19 cellular contexts compared by ENCODE assay signal in the genomic region with DNA sequence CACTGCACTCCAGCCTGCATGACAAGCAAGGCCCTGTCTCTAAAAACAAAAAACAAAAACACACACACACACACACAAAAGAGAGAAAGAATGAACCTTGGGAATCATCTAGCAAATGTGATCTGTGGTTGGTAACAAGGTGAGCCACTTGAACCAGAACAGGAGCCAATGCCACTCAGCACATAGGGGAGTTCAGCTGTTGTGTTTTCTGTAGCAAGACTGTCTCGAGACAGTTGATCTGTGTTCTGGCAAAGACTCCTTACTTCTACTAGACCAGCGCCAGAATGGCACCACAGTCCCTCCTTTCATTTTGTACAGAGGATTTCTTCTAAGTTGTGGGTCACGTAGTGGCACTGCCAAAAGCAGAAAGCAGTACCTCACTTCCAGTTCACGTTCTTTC. TPM values are rescaled to one million over a fixed set of nuclear protein-coding genes. Genes with fewer than 3 reads are reported as not detected.
DNase-seq lines count a peak whose midpoint lies in the region; ATAC-seq and TF ChIP-seq lines count a peak whose summit lies in the region.
"Had no signal": no experiment of that assay in that cellular context is flagged by ENCODE, and none has a peak within 500 bp of the region (broad histone marks: within the 10 kb centered on the region; RNA-seq: fewer than 3 reads in every experiment).

No MANE protein-coding gene starts in this region.

- POLR2A ChIA-PET in activated CD8-positive, alpha-beta T cell treated with anti-CD3 and anti-CD28 coated beads, Interleukin-2, amount 10 ng/mL, durations not matched to agents 7 days and 5 days (lab: Charles Lee): no interaction called here
- POLR2A ChIA-PET in activated CD8-positive, alpha-beta T cell treated with anti-CD3 and anti-CD28 coated beads for 36 hours (lab: Charles Lee): no interaction called here

- H3K36me3 ChIP-seq in endodermal cell (ENCODE audit: control insufficient read depth, insufficient read depth, low read length): no peaks in the 10 kb centered on the region
- peaks cover 0 to 4% of the 10 kb centered on the region in 2 donors for H3K36me3 ChIP-seq in gastrocnemius medialis
- no peaks in the 10 kb centered on the region for H3K36me3 ChIP-seq in MG63
- no peaks in the 10 kb centered on the region for H3K36me3 ChIP-seq in uterus

- H3K27me3 ChIP-seq in endodermal cell (ENCODE audit: control insufficient read depth, insufficient read depth, low read length, poor library complexity, severe bottlenecking) (no peaks in the 10 kb centered on the region), gastrocnemius medialis (no peaks in the 10 kb centered on the region), MG63 (no peaks in the 10 kb centered on the region), uterus (no peaks in the 10 kb centered on the region)

- no peak overlapping the region for H3K4me3 ChIP-seq in endodermal cell (ENCODE audit: low read length)
- no peak overlapping the region for H3K4me3 ChIP-seq in gastrocnemius medialis
- no peak overlapping the region for H3K4me3 ChIP-seq in MG63
- no peak overlapping the region for H3K4me3 ChIP-seq in uterus
- H3K4me3 ChIP-seq: A549, GM23338 had no signal

- in situ Hi-C loops in gastrocnemius medialis (cut with MboI; ENCODE audit: low sequenced_read_pairs in 4 of 4): no loop called here

- H3K9me3 ChIP-seq in endodermal cell (ENCODE audit: control insufficient read depth, low read length) (no peaks in the 10 kb centered on the region), gastrocnemius medialis (no peaks in the 10 kb centered on the region), MG63 (no peaks in the 10 kb centered on the region), uterus (no peaks in the 10 kb centered on the region)
- H3K9me3 ChIP-seq: A549, Caco-2 had no signal

- no peak for ATAC-seq in activated CD8-positive, alpha-beta T cell treated with anti-CD3 and anti-CD28 coated beads, Interleukin-2, amount 10 ng/mL, durations not matched to agents 7 days and 5 days
- ATAC-seq in activated CD8-positive, alpha-beta T cell treated with anti-CD3 and anti-CD28 coated beads for 36 hours: no peak
- peak; percentile 89 to 91 for ATAC-seq in gastrocnemius medialis
- ATAC-seq: A549, GM23338 had no signal

- H3K4me3 Mint-ChIP-seq in activated CD8-positive, alpha-beta T cell treated with anti-CD3 and anti-CD28 coated beads, Interleukin-2, amount 10 ng/mL, durations not matched to agents 7 days and 5 days: no peak overlapping the region
- no peak overlapping the region for H3K4me3 Mint-ChIP-seq in activated CD8-positive, alpha-beta T cell treated with anti-CD3 and anti-CD28 coated beads for 36 hours
- no peak overlapping the region for H3K4me3 Mint-ChIP-seq in endodermal cell
- H3K4me3 Mint-ChIP-seq: CD4-positive, alpha-beta T cell; GM23338; HFFc6 had no signal

- no peaks in the 10 kb centered on the region for H3K9me3 Mint-ChIP-seq in activated CD8-positive, alpha-beta T cell treated with anti-CD3 and anti-CD28 coated beads, Interleukin-2, amount 10 ng/mL, durations not matched to agents 7 days and 5 days (ENCODE audit: insufficient read depth)
- no peaks in the 10 kb centered on the region for H3K9me3 Mint-ChIP-seq in activated CD8-positive, alpha-beta T cell treated with anti-CD3 and anti-CD28 coated beads for 36 hours
- no peaks in the 10 kb centered on the region for H3K9me3 Mint-ChIP-seq in endodermal cell
- H3K9me3 Mint-ChIP-seq: CD4-positive, alpha-beta T cell; GM23338; HFFc6 had no signal

- H3K4me1 Mint-ChIP-seq in activated CD8-positive, alpha-beta T cell treated with anti-CD3 and anti-CD28 coated beads, Interleukin-2, amount 10 ng/mL, durations not matched to agents 7 days and 5 days (ENCODE audit: low read depth): peaks cover 9% of the 10 kb centered on the region
- H3K4me1 Mint-ChIP-seq in activated CD8-positive, alpha-beta T cell treated with anti-CD3 and anti-CD28 coated beads for 36 hours (ENCODE audit: low read depth): peaks cover 4% of the 10 kb centered on the region
- H3K4me1 Mint-ChIP-seq in endodermal cell: no peaks in the 10 kb centered on the region
- H3K4me1 Mint-ChIP-seq: GM23338 had no signal

- H3K27ac Mint-ChIP-seq in activated CD8-positive, alpha-beta T cell treated with anti-CD3 and anti-CD28 coated beads, Interleukin-2, amount 10 ng/mL, durations not matched to agents 7 days and 5 days: peak overlapping the region; percentile 17
- H3K27ac Mint-ChIP-seq in activated CD8-positive, alpha-beta T cell treated with anti-CD3 and anti-CD28 coated beads for 36 hours: no peak overlapping the region
- H3K27ac Mint-ChIP-seq in endodermal cell: no peak overlapping the region
- H3K27ac Mint-ChIP-seq: CD4-positive, alpha-beta T cell; GM23338; HFFc6 had no signal

- no peak overlapping the region for H3K9ac ChIP-seq in endodermal cell (ENCODE audit: extremely low read depth, low read length, poor library complexity, severe bottlenecking)

- 89 to 93% methylated on average over 4 of the region's 4 CpGs for WGBS in endodermal cell (ENCODE audit: insufficient coverage in 1 of 2, insufficient read length in 1 of 2), 2 experiments

- DNase-seq in activated CD8-positive, alpha-beta T cell treated with anti-CD3 and anti-CD28 coated beads, Interleukin-2, amount 10 ng/mL, durations not matched to agents 7 days and 5 days: no peak
- DNase-seq in activated CD8-positive, alpha-beta T cell treated with anti-CD3 and anti-CD28 coated beads for 36 hours: no peak
- no peak for DNase-seq in endodermal cell
- DNase-seq in gastrocnemius medialis: peak; percentile 37 to 67
- no peak for DNase-seq in MG63
- no peak for DNase-seq in activated effector memory CD4-positive, alpha-beta T cell treated with Interleukin-2 at 50 U/mL for 16 hours
- DNase-seq in uterus: no peak
- DNase-seq: AML-193; Caco-2; CD4-positive, alpha-beta T cell; HCEC 1CT; HFFc6 had no signal

- intact Hi-C loops in activated CD8-positive, alpha-beta T cell treated with anti-CD3 and anti-CD28 coated beads for 36 hours (cut with micrococcal nuclease): no loop called here
- intact Hi-C loops in gastrocnemius medialis (cut with DNase I; ENCODE audit: low total_unique reads) (no loop called here), uterus (cut with DNase I; ENCODE audit: low total_unique reads) (no loop called here)

- no peak for TF ChIP-seq CTCF in activated CD8-positive, alpha-beta T cell treated with anti-CD3 and anti-CD28 coated beads for 36 hours (IDR thresholded peaks at IDR 0.05)
- no peak for TF ChIP-seq CTCF in endodermal cell (conservative IDR thresholded peaks at IDR 0.05)
- TF ChIP-seq CTCF in gastrocnemius medialis (IDR thresholded peaks at IDR 0.05 in 4 of 5, conservative IDR thresholded peaks at IDR 0.05 in 1 of 5): no peak
- no peak for TF ChIP-seq CTCF in uterus (IDR thresholded peaks at IDR 0.05)

- CTCF ChIA-PET in activated CD8-positive, alpha-beta T cell treated with anti-CD3 and anti-CD28 coated beads, Interleukin-2, amount 10 ng/mL, durations not matched to agents 7 days and 5 days (lab: Charles Lee): no interaction called here
- CTCF ChIA-PET in activated CD8-positive, alpha-beta T cell treated with anti-CD3 and anti-CD28 coated beads for 36 hours (lab: Charles Lee): no interaction called here

- H3K4me1 ChIP-seq in endodermal cell (ENCODE audit: control insufficient read depth, insufficient read depth, low read length) (no peaks in the 10 kb centered on the region), gastrocnemius medialis (no peaks in the 10 kb centered on the region), uterus (no peaks in the 10 kb centered on the region)
- H3K4me1 ChIP-seq: A549, Caco-2 had no signal

- H3K36me3 Mint-ChIP-seq in activated CD8-positive, alpha-beta T cell treated with anti-CD3 and anti-CD28 coated beads, Interleukin-2, amount 10 ng/mL, durations not matched to agents 7 days and 5 days (ENCODE audit: low read depth): no peaks in the 10 kb centered on the region
- no peaks in the 10 kb centered on the region for H3K36me3 Mint-ChIP-seq in activated CD8-positive, alpha-beta T cell treated with anti-CD3 and anti-CD28 coated beads for 36 hours (ENCODE audit: low read depth)
- no peaks in the 10 kb centered on the region for H3K36me3 Mint-ChIP-seq in endodermal cell (ENCODE audit: low read depth)

- H3K27me3 Mint-ChIP-seq in activated CD8-positive, alpha-beta T cell treated with anti-CD3 and anti-CD28 coated beads, Interleukin-2, amount 10 ng/mL, durations not matched to agents 7 days and 5 days (ENCODE audit: low read depth): no peaks in the 10 kb centered on the region
- H3K27me3 Mint-ChIP-seq in activated CD8-positive, alpha-beta T cell treated with anti-CD3 and anti-CD28 coated beads for 36 hours: no peaks in the 10 kb centered on the region
- no peaks in the 10 kb centered on the region for H3K27me3 Mint-ChIP-seq in endodermal cell (ENCODE audit: insufficient read depth)
- H3K27me3 Mint-ChIP-seq: CD4-positive, alpha-beta T cell had no signal

- TF ChIP-seq POLR2A in gastrocnemius medialis (IDR thresholded peaks at IDR 0.05) (no peak), uterus (IDR thresholded peaks at IDR 0.05) (no peak)

- H3K27ac ChIP-seq in endodermal cell (ENCODE audit: low read depth, low read length) (peak overlapping the region; percentile 17), gastrocnemius medialis (peak overlapping the region; percentile 72 to 82 (median 72)), uterus (no peak overlapping the region)
- H3K27ac ChIP-seq: 22Rv1, A549, C4-2B, HL-60 had no signal

RNA-seq across cellular contexts. Expression of a gene that starts 20.7 kb away (rescaled TPM):
- total RNA-seq in activated CD8-positive, alpha-beta T cell treated with anti-CD3 and anti-CD28 coated beads, Interleukin-2, amount 10 ng/mL, durations not matched to agents 7 days and 5 days: 1 to 10 TPM; 1.8 to 2.1 TPM
- total RNA-seq in activated CD8-positive, alpha-beta T cell treated with anti-CD3 and anti-CD28 coated beads for 36 hours: 1 to 10 TPM; 2.1 to 2.5 TPM
- total RNA-seq in endodermal cell: 1 to 10 TPM; 4.7 to 7.7 TPM
- 2.2 TPM for polyA plus RNA-seq in endodermal cell (2013, experiment 1 of 2)
- polyA plus RNA-seq in endodermal cell (2013, experiment 2 of 2): 3.7 TPM
- total RNA-seq in gastrocnemius medialis: 100 to 1,000 TPM; 380 to 909 (median 764) TPM
- total RNA-seq in MG63 (2014; rRNA removed; shearing (Covaris generic); ENCODE audit: low replicate concordance): 0.10 TPM in 1 of 2 replicates, not detected in the other
- 1 to 10 TPM in 1 of 4 donors, not detected in 3; 1.6 TPM for total RNA-seq in uterus
- total RNA-seq: HT1080 had no signal

RNA-seq across cellular contexts. Expression of a gene that starts 26.1 kb away (rescaled TPM):
- 10 to 100 TPM; 22.5 to 23.2 TPM for total RNA-seq in activated CD8-positive, alpha-beta T cell treated with anti-CD3 and anti-CD28 coated beads, Interleukin-2, amount 10 ng/mL, durations not matched to agents 7 days and 5 days
- 10 to 100 TPM; 13.1 to 14.0 TPM for total RNA-seq in activated CD8-positive, alpha-beta T cell treated with anti-CD3 and anti-CD28 coated beads for 36 hours
- total RNA-seq in endodermal cell (10 to 100 TPM; 16.1 to 19.2 TPM), gastrocnemius medialis (10 to 100 TPM in 1 of 4 donors, 1 to 10 TPM in 3; 2.9 to 13.9 (median 6.4) TPM), uterus (10 to 100 TPM in 2 of 4 donors, 1 to 10 TPM in 2; 4.9 to 41.1 (median 9.3) TPM)
- polyA plus RNA-seq in endodermal cell (2013, experiment 1 of 2): 7.8 TPM
- 6.0 TPM for polyA plus RNA-seq in endodermal cell (2013, experiment 2 of 2)
- total RNA-seq in MG63 (2014; rRNA removed; shearing (Covaris generic); ENCODE audit: low replicate concordance): 75.5 and 86.2 TPM in 2 replicates

RNA-seq across cellular contexts. Expression of a gene that starts 32.8 kb away (rescaled TPM):
- under 1 TPM; 0.52 to 0.68 TPM for total RNA-seq in activated CD8-positive, alpha-beta T cell treated with anti-CD3 and anti-CD28 coated beads, Interleukin-2, amount 10 ng/mL, durations not matched to agents 7 days and 5 days
- 1 to 10 TPM; 1.1 to 1.3 TPM for total RNA-seq in activated CD8-positive, alpha-beta T cell treated with anti-CD3 and anti-CD28 coated beads for 36 hours
- total RNA-seq in endodermal cell (not detected), gastrocnemius medialis (not detected), uterus (1 to 10 TPM in 1 of 4 donors, not detected in 3; 1.5 TPM)
- not detected for polyA plus RNA-seq in endodermal cell (2013, experiment 1 of 2)
- not detected for polyA plus RNA-seq in endodermal cell (2013, experiment 2 of 2)
- total RNA-seq in MG63 (2014; rRNA removed; shearing (Covaris generic); ENCODE audit: low replicate concordance): not detected in 2 replicates
- total RNA-seq: Caco-2, HFFc6, HT1080 had no signal
- polyA plus RNA-seq: A549, BJ had no signal

RNA-seq across cellular contexts. Expression of a gene that starts 35.3 kb away (rescaled TPM):
- 10 to 100 TPM; 47.8 to 52.2 TPM for total RNA-seq in activated CD8-positive, alpha-beta T cell treated with anti-CD3 and anti-CD28 coated beads, Interleukin-2, amount 10 ng/mL, durations not matched to agents 7 days and 5 days
- 10 to 100 TPM; 31.2 to 31.5 TPM for total RNA-seq in activated CD8-positive, alpha-beta T cell treated with anti-CD3 and anti-CD28 coated beads for 36 hours
- 10 to 100 TPM; 56.5 to 63.4 TPM for total RNA-seq in endodermal cell
- polyA plus RNA-seq in endodermal cell (2013, experiment 1 of 2): 42.6 TPM
- polyA plus RNA-seq in endodermal cell (2013, experiment 2 of 2): 33.7 TPM
- total RNA-seq in gastrocnemius medialis: 10 to 100 TPM; 13.9 to 28.5 (median 20.6) TPM
- total RNA-seq in MG63 (2014; rRNA removed; shearing (Covaris generic); ENCODE audit: low replicate concordance): 18.4 and 21.0 TPM in 2 replicates
- total RNA-seq in uterus: 10 to 100 TPM in 3 of 4 donors, 1 to 10 TPM in 1; 9.1 to 63.3 (median 21.4) TPM

RNA-seq across cellular contexts. Expression of a gene that starts 51.8 kb away (rescaled TPM):
- total RNA-seq in activated CD8-positive, alpha-beta T cell treated with anti-CD3 and anti-CD28 coated beads, Interleukin-2, amount 10 ng/mL, durations not matched to agents 7 days and 5 days: 100 to 1,000 TPM; 113 to 120 TPM
- total RNA-seq in activated CD8-positive, alpha-beta T cell treated with anti-CD3 and anti-CD28 coated beads for 36 hours: 10 to 100 TPM; 63.8 to 71.8 TPM
- 10 to 100 TPM; 63.7 to 65.4 TPM for total RNA-seq in endodermal cell
- polyA plus RNA-seq in endodermal cell (2013, experiment 1 of 2): 46.2 TPM
- 39.5 TPM for polyA plus RNA-seq in endodermal cell (2013, experiment 2 of 2)
- 10 to 100 TPM; 10.3 to 18.5 (median 14.2) TPM for total RNA-seq in gastrocnemius medialis
- total RNA-seq in MG63 (2014; rRNA removed; shearing (Covaris generic); ENCODE audit: low replicate concordance): 11.4 and 21.3 TPM in 2 replicates
- total RNA-seq in uterus: 10 to 100 TPM; 10.3 to 40.8 (median 16.6) TPM

Comparison
In these comparisons a context has a peak if more than half of its experiments do, and no peak if none do; other contexts are left out.
1. ATAC-seq: peak in gastrocnemius medialis (2 of 2); none in activated CD8-positive, alpha-beta T cell treated with anti-CD3 and anti-CD28 coated beads, Interleukin-2, amount 10 ng/mL, durations not matched to agents 7 days and 5 days (single experiment) and activated CD8-positive, alpha-beta T cell treated with anti-CD3 and anti-CD28 coated beads for 36 hours (single experiment).
2. DNase-seq: peak in gastrocnemius medialis (2 of 2); none in activated CD8-positive, alpha-beta T cell treated with anti-CD3 and anti-CD28 coated beads, Interleukin-2, amount 10 ng/mL, durations not matched to agents 7 days and 5 days (single experiment), activated CD8-positive, alpha-beta T cell treated with anti-CD3 and anti-CD28 coated beads for 36 hours (single experiment), endodermal cell (single experiment), MG63 (single experiment), activated effector memory CD4-positive, alpha-beta T cell treated with Interleukin-2 at 50 U/mL for 16 hours (single experiment) and uterus (0 of 2).
3. H3K27ac ChIP-seq: peak in endodermal cell (single experiment) and gastrocnemius medialis (4 of 4); none in uterus (0 of 2).
4. RNA of a gene that starts 20.7 kb away (total RNA-seq): 380 to 909 TPM in gastrocnemius medialis; 4.7 to 7.7 TPM in endodermal cell, 2.1 to 2.5 TPM in activated CD8-positive, alpha-beta T cell treated with anti-CD3 and anti-CD28 coated beads for 36 hours, 1.8 to 2.1 TPM in activated CD8-positive, alpha-beta T cell treated with anti-CD3 and anti-CD28 coated beads, Interleukin-2, amount 10 ng/mL, durations not matched to agents 7 days and 5 days, 0.10 TPM in MG63 and 1.6 TPM in uterus; every median in the first group is over 10 times any median in the second.